Comparison of ENCODE assay signal across 27 cellular contexts in the genomic region with DNA sequence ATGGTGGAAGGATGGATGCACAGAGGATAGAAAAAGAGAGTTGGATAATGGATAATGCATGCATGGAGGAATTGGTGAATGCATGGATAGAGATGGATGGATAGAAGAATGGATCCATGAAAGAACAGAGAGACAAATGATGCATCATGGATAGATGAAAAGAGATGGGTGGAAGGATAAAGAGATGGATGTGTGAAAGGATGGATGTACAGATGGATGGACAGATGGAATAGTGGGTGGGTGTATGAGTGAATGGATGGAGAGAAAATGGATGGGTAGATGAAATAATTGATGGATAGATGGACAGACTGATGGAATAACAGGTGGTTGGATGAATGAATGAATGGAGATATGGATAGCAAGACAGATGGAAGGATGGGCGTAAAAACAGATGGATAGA.
"Had no signal": no experiment of that assay in that cellular context is flagged by ENCODE, and none has a peak within 500 bp of the region (broad histone marks: within the 10 kb centered on the region; RNA-seq: fewer than 3 reads in every experiment).

No MANE protein-coding gene starts in this region.

- H3K9me3 ChIP-seq: stomach, suprapubic skin, testis, thoracic aorta, thyroid gland, tibial artery, tibial nerve, transverse colon, upper lobe of left lung, upper lobe of right lung, uterus, vagina had no signal

- FAIRE-seq: urothelium cell line had no signal

- H3K36me3 ChIP-seq: stomach, suprapubic skin, thoracic aorta, thyroid gland, tibial artery, tibial nerve, transverse colon, upper lobe of left lung, upper lobe of right lung, uterus, vagina had no signal

- ATAC-seq: stimulated activated effector memory CD8-positive, alpha-beta T cell treated with anti-CD3 and anti-CD28 coated beads, Interleukin-12 subunit alpha, Interleukin-12 subunit beta, amount 100 ng/mL, for 72 hours; stimulated activated memory B cell treated with anti-CD40 and anti-IgM and Interleukin-4, amounts not matched to agents 10 μg/mL and 1 μg/mL and 100 μg/mL, for 72 hours; stimulated activated naive B cell treated with anti-CD40 and anti-IgM and Interleukin-4, amounts not matched to agents 10 μg/mL and 1 μg/mL and 100 μg/mL, for 72 hours; stimulated activated naive CD8-positive, alpha-beta T cell treated with anti-CD3 and anti-CD28 coated beads, Interleukin-15, amount 100 ng/mL, for 72 hours; stimulated activated naive CD8-positive, alpha-beta T cell treated with anti-CD3 and anti-CD28 coated beads, Interleukin-15, Interleukin-2, amounts not matched to agents 100 U/mL and 50 U/mL, for 24 hours; upper lobe of right lung had no signal

- H3K27ac ChIP-seq: stomach, suprapubic skin, testis, thoracic aorta, thyroid gland, tibial artery, tibial nerve, transverse colon, upper lobe of left lung, upper lobe of right lung, uterus, vagina had no signal

- DNase-seq: stimulated activated CD4-positive, alpha-beta T cell treated with anti-CD3 and anti-CD28 coated beads, Interleukin-2, amount 100 ng/mL, for 48 hours; stimulated activated CD4-positive, alpha-beta T cell treated with anti-CD3 and anti-CD28 coated beads, Interleukin-4, amount 100 ng/mL, for 1 hour; stimulated activated CD4-positive, alpha-beta T cell treated with anti-CD3 and anti-CD28 coated beads, Interleukin-4, amount 100 ng/mL, for 24 hours; stimulated activated CD4-positive, alpha-beta T cell treated with anti-CD3 and anti-CD28 coated beads, Interleukin-4, amount 100 ng/mL, for 4 hours; stimulated activated CD8-positive, alpha-beta memory T cell treated with anti-CD3 and anti-CD28 coated beads, Interleukin-4, amount 100 ng/mL, for 48 hours; stimulated activated naive B cell treated with anti-CD40 and anti-IgM and Interleukin-4, amounts not matched to agents 10 μg/mL and 1 μg/mL and 100 μg/mL, for 72 hours; stimulated activated naive CD4-positive, alpha-beta T cell; stimulated activated naive CD4-positive, alpha-beta T cell treated with Interleukin-2 at 50 U/mL for 16 hours; stimulated activated naive CD8-positive, alpha-beta T cell treated with anti-CD3 and anti-CD28 coated beads, Interleukin-15, amount 100 ng/mL, for 72 hours; stimulated activated naive CD8-positive, alpha-beta T cell treated with anti-CD3 and anti-CD28 coated beads, Interleukin-15, Interleukin-2, amounts not matched to agents 100 U/mL and 50 U/mL, for 24 hours; stomach; substantia nigra; testis; thyroid gland; tibial artery; transverse colon; trophoblast cell; upper lobe of left lung; upper lobe of right lung; uterus had no signal

- H3K4me1 ChIP-seq: uterus had no signal

- H3K4me3 ChIP-seq: stomach, suprapubic skin, testis, thoracic aorta, thyroid gland, tibial artery, tibial nerve, transverse colon, upper lobe of left lung, upper lobe of right lung, uterus, vagina had no signal
